In the genomic region with DNA sequence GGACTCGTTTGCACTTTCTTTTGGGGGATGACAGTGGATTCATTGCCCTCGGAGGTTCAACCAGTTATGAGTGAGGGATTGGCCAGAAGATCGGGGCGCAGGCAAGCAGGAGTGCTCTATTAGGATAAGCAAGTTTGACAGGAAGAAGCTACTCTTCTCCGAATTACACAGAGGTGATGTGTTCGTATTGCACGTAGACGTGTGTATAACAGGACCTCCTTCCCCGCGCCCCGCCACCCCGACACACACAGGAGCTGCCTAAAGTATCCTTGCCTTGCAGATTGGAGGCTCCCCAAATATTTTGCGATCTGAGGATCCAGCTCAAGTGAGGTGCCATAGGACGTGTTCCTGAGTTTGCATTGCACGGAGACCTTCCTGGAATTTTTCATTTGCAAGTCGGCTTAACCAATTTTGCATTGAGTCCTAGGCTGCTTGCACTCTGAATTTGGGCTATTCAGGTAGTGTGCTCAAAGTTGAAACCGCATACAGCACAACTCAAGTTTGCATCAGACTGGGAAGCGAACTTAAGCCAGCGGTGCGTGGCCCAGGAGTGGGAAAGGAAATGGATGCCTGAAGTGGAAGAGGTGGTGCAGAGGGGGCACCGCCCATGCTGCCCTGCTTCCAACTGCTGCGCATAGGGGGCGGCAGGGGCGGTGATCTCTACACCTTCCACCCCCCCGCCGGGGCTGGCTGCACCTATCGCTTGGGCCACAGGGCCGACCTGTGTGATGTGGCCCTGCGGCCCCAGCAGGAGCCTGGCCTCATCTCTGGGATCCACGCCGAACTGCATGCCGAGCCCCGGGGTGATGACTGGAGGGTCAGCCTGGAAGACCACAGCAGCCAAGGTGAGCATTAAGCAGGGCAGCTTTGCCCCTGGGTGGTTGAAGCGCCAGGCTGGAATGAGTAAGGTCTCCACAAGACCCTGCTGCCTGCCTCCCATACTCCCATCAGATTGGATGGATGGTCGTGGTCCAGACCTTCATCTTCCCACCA, we compare ENCODE assay signal across 8 cellular contexts. TPM values are rescaled to one million over a fixed set of nuclear protein-coding genes. Genes with fewer than 3 reads are reported as not detected.
DNase-seq lines count a peak whose midpoint lies in the region; ATAC-seq and TF ChIP-seq lines count a peak whose summit lies in the region.

No MANE protein-coding gene starts in this region.

- ATAC-seq in SK-N-SH treated with all-trans-retinoic acid at 6 μM for 48 hours, result peak; percentile 34
- ATAC-seq in natural killer cell treated with Interleukin-12 subunit alpha and Interleukin-12 subunit beta and Interleukin-15 and Interleukin-18, amount 100 ng/mL, for 72 hours, result peak in 1 of 2 donors; percentile 29
- no peak for ATAC-seq in HG03097 (IDR thresholded peaks at IDR 0.05; ENCODE audit: low FRiP score, unreplicated experiment)

- peaks cover 48% of the 10 kb centered on the region for H3K79me2 ChIP-seq in DOHH2 (ENCODE audit: control insufficient read depth, low read length)

- TF ChIP-seq CTCF in DOHH2 (IDR thresholded peaks at IDR 0.05; ENCODE audit: low read depth, low read length, poor library complexity, severe bottlenecking), result peak; percentile 51

- DNase-seq in HCEC 1CT (peak; percentile 30), DMS153 treated with DMSO at 0.1 percent for 48 hours (lab: John Stamatoyannopoulos, UW; ENCODE audit: unreplicated experiment) (no peak), NCI-H187 treated with DMSO at 0.1 percent for 48 hours (lab: John Stamatoyannopoulos, UW) (no peak)
- DNase-seq in natural killer cell treated with Interleukin-12 subunit alpha and Interleukin-12 subunit beta and Interleukin-15 and Interleukin-18, amount 100 ng/mL, for 72 hours (ENCODE audit: low spot score), result no peak

- peak overlapping the region; percentile 84 for H3K4me3 Mint-ChIP-seq in natural killer cell treated with Interleukin-12 subunit alpha and Interleukin-12 subunit beta and Interleukin-15 and Interleukin-18, amount 100 ng/mL, for 72 hours

- H3K27ac ChIP-seq in DOHH2 (ENCODE audit: low read depth, low read length) (peak overlapping the region; percentile 64), ectodermal cell (ENCODE audit: insufficient read depth, low read depth, low read length, poor library complexity, severe bottlenecking) (no peak overlapping the region)

- H3K4me1 ChIP-seq in DOHH2 (ENCODE audit: control insufficient read depth, low read length) (peaks cover 39% of the 10 kb centered on the region), ectodermal cell (ENCODE audit: control insufficient read depth, insufficient read depth, low read length) (peaks cover 4% of the 10 kb centered on the region)

- WGBS in ectodermal cell, 2 experiments, result 10 to 11% methylated on average over 35 of the region's 35 CpGs

- H3K27me3 Mint-ChIP-seq in natural killer cell treated with Interleukin-12 subunit alpha and Interleukin-12 subunit beta and Interleukin-15 and Interleukin-18, amount 100 ng/mL, for 72 hours, result no peaks in the 10 kb centered on the region

- H3K36me3 ChIP-seq in DOHH2 (ENCODE audit: control insufficient read depth, low read length), result peaks cover 64% of the 10 kb centered on the region
- H3K36me3 ChIP-seq in ectodermal cell (ENCODE audit: control insufficient read depth, insufficient read depth, low read length), result peaks cover 11% of the 10 kb centered on the region

- peaks cover 9% of the 10 kb centered on the region for H3K36me3 Mint-ChIP-seq in natural killer cell treated with Interleukin-12 subunit alpha and Interleukin-12 subunit beta and Interleukin-15 and Interleukin-18, amount 100 ng/mL, for 72 hours

- 0 out of 2 replicates have a peak, but pooled peaks cover 2% of the 10 kb centered on the region for H3F3A ChIP-seq in DOHH2 (ENCODE audit: control insufficient read depth, insufficient read depth)

- H3K4me1 Mint-ChIP-seq in natural killer cell treated with Interleukin-12 subunit alpha and Interleukin-12 subunit beta and Interleukin-15 and Interleukin-18, amount 100 ng/mL, for 72 hours (ENCODE audit: low read depth in 2 of 2), result peaks cover 11 to 26% of the 10 kb centered on the region in 2 donors

- H3K27me3 ChIP-seq in DOHH2 (ENCODE audit: control insufficient read depth, low read length) (no peaks in the 10 kb centered on the region), ectodermal cell (ENCODE audit: control insufficient read depth, insufficient read depth, low read length, poor library complexity, severe bottlenecking) (peaks cover 12% of the 10 kb centered on the region)

- H3K9me2 ChIP-seq in DOHH2 (replicated peaks; ENCODE audit: control insufficient read depth, low read length), result no peaks in the 10 kb centered on the region

- peak overlapping the region; percentile 92 for H3K4me3 ChIP-seq in DOHH2 (ENCODE audit: low read length)
- peak overlapping the region; percentile 68 for H3K4me3 ChIP-seq in ectodermal cell (ENCODE audit: insufficient read depth, low read depth, low read length)

- H3K9me3 Mint-ChIP-seq in natural killer cell treated with Interleukin-12 subunit alpha and Interleukin-12 subunit beta and Interleukin-15 and Interleukin-18, amount 100 ng/mL, for 72 hours, result no peaks in the 10 kb centered on the region

- peak overlapping the region; percentile 39 to 91 for H3K27ac Mint-ChIP-seq in natural killer cell treated with Interleukin-12 subunit alpha and Interleukin-12 subunit beta and Interleukin-15 and Interleukin-18, amount 100 ng/mL, for 72 hours

- H4K20me1 ChIP-seq in DOHH2 (ENCODE audit: control insufficient read depth, insufficient read depth, low read depth, low read length), result 0 out of 2 replicates have a peak, but pooled peaks cover 5% of the 10 kb centered on the region

- H3K4me2 ChIP-seq in DOHH2 (ENCODE audit: low read length), result peak overlapping the region; percentile 92

- H3K9me3 ChIP-seq in DOHH2 (ENCODE audit: control insufficient read depth, insufficient read depth, low read length) (no peaks in the 10 kb centered on the region), ectodermal cell (ENCODE audit: control insufficient read depth, low read length) (no peaks in the 10 kb centered on the region)

TF ChIP-seq in SK-N-SH treated with all-trans-retinoic acid at 6 μM for 48 hours, 23 proteins besides CTCF, POLR2A, EP300 and RAD21:
- TF ChIP-seq ZC3H10 (CRISPR knock-in tag; IDR thresholded peaks at IDR 0.05) (no peak), TOX (CRISPR knock-in tag; IDR thresholded peaks at IDR 0.05; ENCODE audit: borderline replicate concordance) (no peak), GLIS3 (CRISPR knock-in tag; IDR thresholded peaks at IDR 0.05) (no peak), ISL1 (CRISPR knock-in tag; IDR thresholded peaks at IDR 0.05) (no peak), PPARA (CRISPR knock-in tag; IDR thresholded peaks at IDR 0.05; ENCODE audit: borderline replicate concordance) (no peak), BACH2 (CRISPR knock-in tag; IDR thresholded peaks at IDR 0.05; ENCODE audit: borderline replicate concordance) (no peak), ZFP30 (CRISPR knock-in tag; IDR thresholded peaks at IDR 0.05) (no peak), ESRRG (CRISPR knock-in tag; IDR thresholded peaks at IDR 0.05) (no peak)

RNA-seq across cellular contexts. Expression of a gene that starts 0.8 kb away (rescaled TPM):
- 12.9 TPM for polyA plus RNA-seq in ectodermal cell (2013, experiment 1 of 4)
- polyA plus RNA-seq in ectodermal cell (2013, experiment 2 of 4), result 12.5 TPM
- 8.2 TPM for polyA plus RNA-seq in ectodermal cell (2013, experiment 3 of 4)
- 10.8 TPM for polyA plus RNA-seq in ectodermal cell (2013, experiment 4 of 4)
- 10 to 100 TPM; 59.0 to 96.5 TPM for total RNA-seq in natural killer cell treated with Interleukin-12 subunit alpha and Interleukin-12 subunit beta and Interleukin-15 and Interleukin-18, amount 100 ng/mL, for 72 hours

RNA-seq across cellular contexts. Expression of a gene that starts 1.6 kb away (rescaled TPM):
- polyA plus RNA-seq in ectodermal cell (2013, experiment 1 of 4), result 49.0 TPM
- 42.4 TPM for polyA plus RNA-seq in ectodermal cell (2013, experiment 2 of 4)
- polyA plus RNA-seq in ectodermal cell (2013, experiment 3 of 4), result 29.8 TPM
- polyA plus RNA-seq in ectodermal cell (2013, experiment 4 of 4), result 33.9 TPM
- 10 to 100 TPM; 29.2 to 54.1 TPM for total RNA-seq in natural killer cell treated with Interleukin-12 subunit alpha and Interleukin-12 subunit beta and Interleukin-15 and Interleukin-18, amount 100 ng/mL, for 72 hours

RNA-seq across cellular contexts. Expression of a gene that starts 11.3 kb away (rescaled TPM):
- 27.3 TPM for polyA plus RNA-seq in ectodermal cell (2013, experiment 1 of 4)
- polyA plus RNA-seq in ectodermal cell (2013, experiment 2 of 4), result 26.6 TPM
- 33.0 TPM for polyA plus RNA-seq in ectodermal cell (2013, experiment 3 of 4)
- 25.6 TPM for polyA plus RNA-seq in ectodermal cell (2013, experiment 4 of 4)
- total RNA-seq in natural killer cell treated with Interleukin-12 subunit alpha and Interleukin-12 subunit beta and Interleukin-15 and Interleukin-18, amount 100 ng/mL, for 72 hours, result under 1 TPM in 1 of 2 donors, not detected in 1; 0.21 TPM

RNA-seq across cellular contexts. Expression of a gene that starts 20.3 kb away (rescaled TPM):
- not detected for polyA plus RNA-seq in ectodermal cell (2013, experiment 1 of 4)
- not detected for polyA plus RNA-seq in ectodermal cell (2013, experiment 2 of 4)
- polyA plus RNA-seq in ectodermal cell (2013, experiment 3 of 4), result not detected
- polyA plus RNA-seq in ectodermal cell (2013, experiment 4 of 4), result not detected
- not detected for total RNA-seq in natural killer cell treated with Interleukin-12 subunit alpha and Interleukin-12 subunit beta and Interleukin-15 and Interleukin-18, amount 100 ng/mL, for 72 hours

RNA-seq across cellular contexts. Expression of a gene that starts 38.9 kb away (rescaled TPM):
- polyA plus RNA-seq in ectodermal cell (2013, experiment 1 of 4), result not detected
- polyA plus RNA-seq in ectodermal cell (2013, experiment 2 of 4), result not detected
- polyA plus RNA-seq in ectodermal cell (2013, experiment 3 of 4), result not detected
- not detected for polyA plus RNA-seq in ectodermal cell (2013, experiment 4 of 4)
- not detected for total RNA-seq in natural killer cell treated with Interleukin-12 subunit alpha and Interleukin-12 subunit beta and Interleukin-15 and Interleukin-18, amount 100 ng/mL, for 72 hours
